ENCODE assay signal across 1 cellular context in genomic region chr5:9621379-9621903, GRCh38.
TF ChIP-seq lines count a peak whose summit lies in the region.

No MANE protein-coding gene starts in this region.

TF ChIP-seq in SK-N-SH treated with all-trans-retinoic acid at 6 μM for 48 hours, 23 proteins besides CTCF, POLR2A, EP300 and RAD21 (continued from another document):
- TF ChIP-seq TSHZ2 (CRISPR knock-in tag; IDR thresholded peaks at IDR 0.05) (no peak), ZNF70 (CRISPR knock-in tag; IDR thresholded peaks at IDR 0.05) (no peak), ISL1 (CRISPR knock-in tag; IDR thresholded peaks at IDR 0.05) (peak; percentile 88), RARB (CRISPR knock-in tag; IDR thresholded peaks at IDR 0.05) (no peak), PATZ1 (CRISPR knock-in tag; IDR thresholded peaks at IDR 0.05; ENCODE audit: borderline replicate concordance) (no peak)
TF ChIP-seq in SK-N-SH treated with all-trans-retinoic acid at 6 μM for 48 hours: peak in this region for 5.
